Comparison of ENCODE assay signal across 19 cellular contexts in genomic region chr22:28497188-28497587, GRCh38.
"Had no signal": no experiment of that assay in that cellular context is flagged by ENCODE, and none has a peak within 500 bp of the region (broad histone marks: within the 10 kb centered on the region; RNA-seq: fewer than 3 reads in every experiment).

No MANE protein-coding gene starts in this region.

- H3K9me3 Mint-ChIP-seq: activated naive CD8-positive, alpha-beta T cell treated with anti-CD3 and anti-CD28 coated beads for 36 hours; activated T-cell treated with anti-CD3 and anti-CD28 coated beads, Interleukin-2, amount 50 U/mL, for 4 hours; dendritic cell treated with granulocyte-macrophage colony-stimulating factor and Interleukin-4, amounts not matched to agents 40 ng/mL and 50 ng/mL, for 4 days; endodermal cell; naive thymus-derived CD4-positive, alpha-beta T cell; stimulated activated naive CD8-positive, alpha-beta T cell treated with anti-CD3 and anti-CD28 coated beads, Interleukin-15, amount 100 ng/mL, for 72 hours had no signal

- H3K36me3 ChIP-seq: ascending aorta had no signal

- H3K4me3 Mint-ChIP-seq: activated naive CD8-positive, alpha-beta T cell treated with anti-CD3 and anti-CD28 coated beads for 36 hours; activated T-cell treated with anti-CD3 and anti-CD28 coated beads, Interleukin-2, amount 50 U/mL, for 4 hours; dendritic cell treated with granulocyte-macrophage colony-stimulating factor and Interleukin-4, amounts not matched to agents 40 ng/mL and 50 ng/mL, for 4 days; endodermal cell; naive thymus-derived CD4-positive, alpha-beta T cell; stimulated activated naive CD8-positive, alpha-beta T cell treated with anti-CD3 and anti-CD28 coated beads, Interleukin-15, amount 100 ng/mL, for 72 hours; T-helper 17 cell had no signal

- ATAC-seq: activated T-cell treated with anti-CD3 and anti-CD28 coated beads, Interleukin-2, amount 50 U/mL, for 4 hours; foreskin keratinocyte; left lobe of liver; naive thymus-derived CD4-positive, alpha-beta T cell; stimulated activated naive CD8-positive, alpha-beta T cell treated with anti-CD3 and anti-CD28 coated beads, Interleukin-15, amount 100 ng/mL, for 72 hours; T-helper 17 cell had no signal

- H3K27ac Mint-ChIP-seq: activated naive CD8-positive, alpha-beta T cell treated with anti-CD3 and anti-CD28 coated beads for 36 hours; dendritic cell treated with granulocyte-macrophage colony-stimulating factor and Interleukin-4, amounts not matched to agents 40 ng/mL and 50 ng/mL, for 4 days; endodermal cell; naive thymus-derived CD4-positive, alpha-beta T cell; stimulated activated naive CD8-positive, alpha-beta T cell treated with anti-CD3 and anti-CD28 coated beads, Interleukin-15, amount 100 ng/mL, for 72 hours; T-helper 17 cell had no signal

- H3K36me3 Mint-ChIP-seq: activated naive CD8-positive, alpha-beta T cell treated with anti-CD3 and anti-CD28 coated beads for 36 hours; naive thymus-derived CD4-positive, alpha-beta T cell had no signal

- H3K27me3 ChIP-seq: ascending aorta, testis had no signal

- H3K4me3 ChIP-seq: ascending aorta, testis had no signal

- DNase-seq: activated CD4-positive, alpha-beta T cell treated with anti-CD3 and anti-CD28 coated beads, Interleukin-2, amount 50 U/mL, for 1 hour; activated CD4-positive, CD25-positive, alpha-beta regulatory T cell; activated effector memory CD4-positive, alpha-beta T cell treated with anti-CD3 and anti-CD28 coated beads, Interleukin-2, amount 50 U/mL, for 16 hours; activated naive CD8-positive, alpha-beta T cell treated with anti-CD3 and anti-CD28 coated beads for 36 hours; activated T-cell treated with anti-CD3 and anti-CD28 coated beads, Interleukin-2, amount 50 U/mL, for 4 hours; central memory CD4-positive, alpha-beta T cell; endodermal cell; foreskin keratinocyte; mammary epithelial cell; naive thymus-derived CD4-positive, alpha-beta T cell; retina; stimulated activated CD4-positive, alpha-beta T cell treated with anti-CD3 and anti-CD28 coated beads, Interleukin-15, amount 100 ng/mL, for 24 hours; stimulated activated CD4-positive, alpha-beta T cell treated with anti-CD3 and anti-CD28 coated beads, Interleukin-4, amount 100 ng/mL, for 4 hours; stimulated activated naive CD8-positive, alpha-beta T cell treated with anti-CD3 and anti-CD28 coated beads, Interleukin-15, amount 100 ng/mL, for 72 hours; T-helper 17 cell; testis had no signal

- H3K4me1 Mint-ChIP-seq: activated naive CD8-positive, alpha-beta T cell treated with anti-CD3 and anti-CD28 coated beads for 36 hours; naive thymus-derived CD4-positive, alpha-beta T cell; stimulated activated naive CD8-positive, alpha-beta T cell treated with anti-CD3 and anti-CD28 coated beads, Interleukin-15, amount 100 ng/mL, for 72 hours had no signal

- H3K27me3 Mint-ChIP-seq: dendritic cell treated with granulocyte-macrophage colony-stimulating factor and Interleukin-4, amounts not matched to agents 40 ng/mL and 50 ng/mL, for 4 days had no signal
